Comparison of ENCODE assay signal across 8 cellular contexts in genomic region chr6:39980839-39981580, GRCh38. TPM values are rescaled to one million over a fixed set of nuclear protein-coding genes. Genes with fewer than 3 reads are reported as not detected.
DNase-seq lines count a peak whose midpoint lies in the region; ATAC-seq and TF ChIP-seq lines count a peak whose summit lies in the region.

No MANE protein-coding gene starts in this region.

- H3K4me1 Mint-ChIP-seq in activated T-helper 1 cell treated with anti-CD3 and anti-CD28 coated beads, Interleukin-12 subunit alpha, Interleukin-12 subunit beta, Interleukin-2, Interleukin-4 antibody, amounts not matched to agents 30 ng/mL and 10 ng/mL and 1 ng/mL, durations not matched to agents 14 hours and 24 hours and 36 hours (ENCODE audit: low read depth) = no peaks in the 10 kb centered on the region

- no peak for TF ChIP-seq POLR2A in sigmoid colon (IDR thresholded peaks at IDR 0.05)

- H3K4me1 ChIP-seq in sigmoid colon = peaks cover 0 to 9% (median 6%) of the 10 kb centered on the region in 4 donors

- no peak overlapping the region for H3K27ac Mint-ChIP-seq in activated T-helper 1 cell treated with anti-CD3 and anti-CD28 coated beads, Interleukin-12 subunit alpha, Interleukin-12 subunit beta, Interleukin-2, Interleukin-4 antibody, amounts not matched to agents 30 ng/mL and 10 ng/mL and 1 ng/mL, durations not matched to agents 14 hours and 24 hours and 36 hours

- peak; percentile 82 for ATAC-seq in left ventricle myocardium superior
- no peak for ATAC-seq in HG02571 (IDR thresholded peaks at IDR 0.05; ENCODE audit: unreplicated experiment)

- TF ChIP-seq EP300 in sigmoid colon (IDR thresholded peaks at IDR 0.05) = no peak

- intact Hi-C loops in activated T-helper 1 cell treated with anti-CD3 and anti-CD28 coated beads, Interleukin-12 subunit alpha, Interleukin-12 subunit beta, Interleukin-2, Interleukin-4 antibody, amounts not matched to agents 30 ng/mL and 10 ng/mL and 1 ng/mL, durations not matched to agents 14 hours and 24 hours and 36 hours (cut with micrococcal nuclease) = loop anchor here (5.0 to 10.0 kb wide), 2 partner anchors 326 to 864 kb away; no protein-coding TSS in a partner anchor
- intact Hi-C loops in left ventricle myocardium superior (cut with micrococcal nuclease) (no loop called here), sigmoid colon (cut with DNase I) (loop anchor here (2.0 to 10.0 kb wide), 5 partner anchors 328 to 1334 kb away; partner anchors contain the start of gene LRFN2)

- TF ChIP-seq CTCF in 22Rv1 (IDR thresholded peaks at IDR 0.05) (peak; percentile 61), sigmoid colon (IDR thresholded peaks at IDR 0.05) (peak; percentile 44 to 62 (median 48))

- H3K9me3 Mint-ChIP-seq in activated T-helper 1 cell treated with anti-CD3 and anti-CD28 coated beads, Interleukin-12 subunit alpha, Interleukin-12 subunit beta, Interleukin-2, Interleukin-4 antibody, amounts not matched to agents 30 ng/mL and 10 ng/mL and 1 ng/mL, durations not matched to agents 14 hours and 24 hours and 36 hours = no peaks in the 10 kb centered on the region

- DNase-seq in GDM1 (lab: John Stamatoyannopoulos, UW) (peak; percentile 5), NCI-H128 (lab: John Stamatoyannopoulos, UW; ENCODE audit: unreplicated experiment) (peak; percentile 0), left ventricle myocardium superior (no peak), sigmoid colon (no peak), activated gamma-delta T cell (lab: John Stamatoyannopoulos, UW) (no peak)
- peak; percentile 3 for DNase-seq in activated T-helper 1 cell treated with anti-CD3 and anti-CD28 coated beads, Interleukin-12 subunit alpha, Interleukin-12 subunit beta, Interleukin-2, Interleukin-4 antibody, amounts not matched to agents 30 ng/mL and 10 ng/mL and 1 ng/mL, durations not matched to agents 14 hours and 24 hours and 36 hours (ENCODE audit: low spot score)

- peaks cover 6% of the 10 kb centered on the region for H3K27me3 Mint-ChIP-seq in activated T-helper 1 cell treated with anti-CD3 and anti-CD28 coated beads, Interleukin-12 subunit alpha, Interleukin-12 subunit beta, Interleukin-2, Interleukin-4 antibody, amounts not matched to agents 30 ng/mL and 10 ng/mL and 1 ng/mL, durations not matched to agents 14 hours and 24 hours and 36 hours (ENCODE audit: insufficient read depth)

- 46 to 54% methylated on average over 3 of the region's 3 CpGs for WGBS in sigmoid colon, 2 donors

- H3K27me3 ChIP-seq in sigmoid colon = no peaks in the 10 kb centered on the region

- H3K36me3 Mint-ChIP-seq in activated T-helper 1 cell treated with anti-CD3 and anti-CD28 coated beads, Interleukin-12 subunit alpha, Interleukin-12 subunit beta, Interleukin-2, Interleukin-4 antibody, amounts not matched to agents 30 ng/mL and 10 ng/mL and 1 ng/mL, durations not matched to agents 14 hours and 24 hours and 36 hours (ENCODE audit: low read depth) = no peaks in the 10 kb centered on the region

- H3K4me3 Mint-ChIP-seq in activated T-helper 1 cell treated with anti-CD3 and anti-CD28 coated beads, Interleukin-12 subunit alpha, Interleukin-12 subunit beta, Interleukin-2, Interleukin-4 antibody, amounts not matched to agents 30 ng/mL and 10 ng/mL and 1 ng/mL, durations not matched to agents 14 hours and 24 hours and 36 hours = no peak overlapping the region

- no peaks in the 10 kb centered on the region for H3K9me3 ChIP-seq in sigmoid colon

- H3K4me3 ChIP-seq in sigmoid colon = no peak overlapping the region

- no peaks in the 10 kb centered on the region for H3K36me3 ChIP-seq in sigmoid colon

- no peak overlapping the region for H3K27ac ChIP-seq in 22Rv1
- H3K27ac ChIP-seq in sigmoid colon = peak overlapping the region in 1 of 4 donors; percentile 38

RNA-seq across cellular contexts. Expression of gene MOCS1, which starts 46.7 kb away (rescaled TPM):
- total RNA-seq in activated T-helper 1 cell treated with anti-CD3 and anti-CD28 coated beads, Interleukin-12 subunit alpha, Interleukin-12 subunit beta, Interleukin-2, Interleukin-4 antibody, amounts not matched to agents 30 ng/mL and 10 ng/mL and 1 ng/mL, durations not matched to agents 14 hours and 24 hours and 36 hours = 0.31 and 1.2 TPM in 2 replicates
- 24.7 TPM for total RNA-seq in left ventricle myocardium superior
- 10 to 100 TPM; 11.9 to 15.8 (median 13.7) TPM for total RNA-seq in sigmoid colon
- 10 to 100 TPM; 13.4 to 16.2 (median 13.8) TPM for polyA plus RNA-seq in sigmoid colon

Comparison
In these comparisons a context has a peak if more than half of its experiments do, and no peak if none do; other contexts are left out.
1. DNase-seq: peak in GDM1 (single experiment), NCI-H128 (single experiment) and activated T-helper 1 cell treated with anti-CD3 and anti-CD28 coated beads, Interleukin-12 subunit alpha, Interleukin-12 subunit beta, Interleukin-2, Interleukin-4 antibody, amounts not matched to agents 30 ng/mL and 10 ng/mL and 1 ng/mL, durations not matched to agents 14 hours and 24 hours and 36 hours (single experiment); none in left ventricle myocardium superior (single experiment), sigmoid colon (single experiment) and activated gamma-delta T cell (single experiment).